Comparison of ENCODE assay signal across 2 cellular contexts in genomic region chr6:73121421-73121993, GRCh38.
TF ChIP-seq lines count a peak whose summit lies in the region.

No MANE protein-coding gene starts in this region.

TF ChIP-seq in A549, 52 proteins besides CTCF, POLR2A, EP300 and RAD21:
- peak; percentile 83 for TF ChIP-seq REST (IDR thresholded peaks at IDR 0.05)
- no peak for TF ChIP-seq RFX5 (IDR thresholded peaks at IDR 0.05)
TF ChIP-seq in A549: peak in this region for 1.

TF ChIP-seq in HCT116, 20 proteins besides CTCF, POLR2A, EP300 and RAD21:
- TF ChIP-seq REST (IDR thresholded peaks at IDR 0.05; ENCODE audit: low read depth) (peak; percentile 57), ZNF274 (IDR thresholded peaks at IDR 0.05; ENCODE audit: low read depth, low read length) (no peak)
TF ChIP-seq in HCT116: peak in this region for 1.
